8 cellular contexts compared by ENCODE assay signal in genomic region chr3:160112996-160113395, GRCh38.
"Had no signal": no experiment of that assay in that cellular context is flagged by ENCODE, and none has a peak within 500 bp of the region (broad histone marks: within the 10 kb centered on the region; RNA-seq: fewer than 3 reads in every experiment).

No MANE protein-coding gene starts in this region.

- H2AFZ ChIP-seq: GM23248 had no signal

- H3K27ac ChIP-seq: GM23248 had no signal

- FAIRE-seq: H1, H54, HTR-8/SVneo had no signal

- H3K4me3 ChIP-seq: GM23248 had no signal

- H3K9me3 Mint-ChIP-seq: H9 had no signal

- DNase-seq: GM23248, H9, HCEC 1CT, KBM-7 had no signal

- H3K36me3 Mint-ChIP-seq: IgD-negative memory B cell had no signal

- H3K9ac ChIP-seq: GM23248 had no signal

- H3K4me3 Mint-ChIP-seq: H9, IgD-negative memory B cell had no signal

- H3K27ac Mint-ChIP-seq: H9, IgD-negative memory B cell had no signal
